ENCODE assay signal across 18 cellular contexts in the genomic region with DNA sequence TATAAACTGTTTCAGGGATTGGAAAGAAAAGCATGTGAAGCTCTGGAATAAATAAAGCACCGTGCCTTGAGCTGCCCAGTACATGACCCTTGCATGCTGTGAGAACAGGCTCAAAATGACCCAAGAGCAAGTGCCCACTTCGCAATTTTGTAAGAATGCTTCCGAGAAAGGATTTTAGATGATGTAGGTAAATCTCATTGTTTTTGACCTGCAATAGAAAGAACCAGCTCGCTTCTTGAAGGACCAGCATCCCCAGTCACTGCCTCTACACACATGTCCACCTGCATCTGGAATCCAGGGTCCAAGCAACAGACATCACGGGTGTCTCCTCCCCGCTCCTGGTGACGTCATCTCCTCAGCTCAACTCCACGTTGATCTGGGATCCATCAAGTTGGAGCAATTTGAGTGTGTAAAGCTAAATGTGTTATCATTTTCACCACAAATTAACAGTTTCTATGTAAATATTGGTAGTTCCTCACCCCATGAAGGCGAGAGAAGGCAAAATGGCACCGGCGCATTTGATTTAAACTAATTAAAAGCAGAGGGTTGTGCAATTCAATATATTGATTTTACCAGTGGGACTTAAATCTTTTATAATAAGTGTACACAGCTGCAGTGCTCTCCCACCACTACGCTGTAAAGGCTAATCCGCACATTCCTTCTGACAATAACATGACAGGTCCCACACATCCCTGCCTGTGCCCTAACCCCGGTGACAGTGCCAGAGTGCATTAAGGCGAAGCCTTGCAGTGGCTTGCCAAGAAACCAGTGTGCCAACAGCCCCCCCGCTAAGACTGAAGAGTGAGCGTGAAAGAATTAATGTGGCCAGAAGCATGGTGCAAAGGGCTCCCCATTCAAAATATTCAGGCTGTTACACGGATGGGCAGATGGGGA. TPM values are rescaled to one million over a fixed set of nuclear protein-coding genes. Genes with fewer than 3 reads are reported as not detected.
DNase-seq lines count a peak whose midpoint lies in the region; ATAC-seq, FAIRE-seq and TF ChIP-seq lines count a peak whose summit lies in the region.
"Had no signal": no experiment of that assay in that cellular context is flagged by ENCODE, and none has a peak within 500 bp of the region (broad histone marks: within the 10 kb centered on the region; RNA-seq: fewer than 3 reads in every experiment).

No MANE protein-coding gene starts in this region.

- in situ Hi-C loops in K562 (cut with MboI) = no loop called here

- ATAC-seq in GM23338 (no peak), K562 (no peak)
- no peak for ATAC-seq in stimulated activated naive B cell treated with anti-CD40 and anti-IgM and Interleukin-4, amounts not matched to agents 10 μg/mL and 1 μg/mL and 100 μg/mL, for 72 hours (replicated peaks)
- ATAC-seq: activated naive CD8-positive, alpha-beta T cell treated with anti-CD3 and anti-CD28 coated beads, Interleukin-2, amount 50 U/mL, for 24 hours had no signal

- H3K79me2 ChIP-seq in GM23338 (replicated peaks; ENCODE audit: insufficient read depth) (peaks cover 50% of the 10 kb centered on the region), K562 (ENCODE audit: control insufficient read depth, insufficient read depth, low read length) (no peaks in the 10 kb centered on the region), neural progenitor cell (ENCODE audit: low read depth) (peaks cover 73% of the 10 kb centered on the region)

- H3K4me3 ChIP-seq in GM23338 (peak overlapping the region; percentile 88; the same call in 1 of the 2 replicates), K562 (no peak overlapping the region), neural progenitor cell (no peak overlapping the region), MG63 (no peak overlapping the region)
- H3K4me3 ChIP-seq: tibial artery had no signal

- TF ChIP-seq RAD21 in K562 (CRISPR knock-in tag; conservative IDR thresholded peaks at IDR 0.05 in 1 of 2, IDR thresholded peaks at IDR 0.05 in 1 of 2) = no peak

- peaks cover 79% of the 10 kb centered on the region for H3K4me1 Mint-ChIP-seq in GM23338
- H3K4me1 Mint-ChIP-seq in neural progenitor cell = peaks cover 79% of the 10 kb centered on the region
- H3K4me1 Mint-ChIP-seq in stimulated activated naive B cell treated with anti-CD40 and anti-IgM and Interleukin-4, amounts not matched to agents 10 μg/mL and 1 μg/mL and 100 μg/mL, for 72 hours = peaks cover 2 to 7% of the 10 kb centered on the region in 2 donors

- TF ChIP-seq CTCF in GM23338 (conservative IDR thresholded peaks at IDR 0.05; ENCODE audit: low read depth in 2 of 2) = no peak
- no peak for TF ChIP-seq CTCF in K562 (IDR thresholded peaks at IDR 0.05 in 2 of 3, conservative IDR thresholded peaks at IDR 0.05 in 1 of 3; ENCODE audit: insufficient read depth in 2 of 3, low read depth in 1 of 3, low read length in 3 of 3)
- TF ChIP-seq CTCF in neural progenitor cell (IDR thresholded peaks at IDR 0.05) = no peak

- CTCF ChIA-PET in K562 (lab: Yijun Ruan, JAX; ENCODE audit: low intra/inter-chr PET ratio) = no interaction called here

- peak overlapping the region; percentile 50 for H3K4me3 Mint-ChIP-seq in GM23338
- peak overlapping the region; percentile 75 for H3K4me3 Mint-ChIP-seq in neural progenitor cell
- no peak overlapping the region for H3K4me3 Mint-ChIP-seq in stimulated activated naive B cell treated with anti-CD40 and anti-IgM and Interleukin-4, amounts not matched to agents 10 μg/mL and 1 μg/mL and 100 μg/mL, for 72 hours
- H3K4me3 Mint-ChIP-seq: activated naive CD8-positive, alpha-beta T cell treated with anti-CD3 and anti-CD28 coated beads, Interleukin-2, amount 50 U/mL, for 24 hours had no signal

- H3K9me2 ChIP-seq in GM23338 (ENCODE audit: insufficient read depth) = no peaks in the 10 kb centered on the region

- no peak for DNase-seq in GM23338 (ENCODE audit: low spot score)
- peak; percentile 16 for DNase-seq in NCI-H146 treated with DMSO at 0.1 percent for 48 hours (lab: John Stamatoyannopoulos, UW; ENCODE audit: unreplicated experiment)
- DNase-seq in K562 (ENCODE audit: extremely low read depth in 1 of 4, low spot score in 3 of 4) = no peak
- DNase-seq in neural progenitor cell (ENCODE audit: low spot score) = peak; percentile 34
- DNase-seq in MG63 = no peak
- no peak for DNase-seq in stimulated activated naive B cell treated with anti-CD40 and anti-IgM and Interleukin-4, amounts not matched to agents 10 μg/mL and 1 μg/mL and 100 μg/mL, for 72 hours
- no peak for DNase-seq in SKM-1 (lab: John Stamatoyannopoulos, UW; ENCODE audit: unreplicated experiment)
- DNase-seq in NCI-H526 (lab: John Stamatoyannopoulos, UW) = no peak
- DNase-seq: activated CD4-positive, alpha-beta T cell treated with anti-CD3 and anti-CD28 coated beads for 48 hours; activated naive CD8-positive, alpha-beta T cell treated with anti-CD3 and anti-CD28 coated beads, Interleukin-2, amount 50 U/mL, for 24 hours; foreskin fibroblast; NCI-H1436; stimulated activated naive CD4-positive, alpha-beta T cell; tibial artery had no signal

- no peak for FAIRE-seq in K562 (lab: Jason Lieb, UNC)
- FAIRE-seq: endothelial cell of umbilical vein had no signal

- H3K36me3 ChIP-seq in GM23338 (ENCODE audit: insufficient read depth) = no peaks in the 10 kb centered on the region
- no peaks in the 10 kb centered on the region for H3K36me3 ChIP-seq in K562 (ENCODE audit: control insufficient read depth, insufficient read depth, low read length)
- no peaks in the 10 kb centered on the region for H3K36me3 ChIP-seq in neural progenitor cell
- H3K36me3 ChIP-seq in MG63 = no peaks in the 10 kb centered on the region
- H3K36me3 ChIP-seq: neutrophil, tibial artery had no signal

- H3K27ac Mint-ChIP-seq in GM23338 (no peak overlapping the region), neural progenitor cell (peak overlapping the region; percentile 54)
- H3K27ac Mint-ChIP-seq in stimulated activated naive B cell treated with anti-CD40 and anti-IgM and Interleukin-4, amounts not matched to agents 10 μg/mL and 1 μg/mL and 100 μg/mL, for 72 hours = no peak overlapping the region
- H3K27ac Mint-ChIP-seq: activated naive CD8-positive, alpha-beta T cell treated with anti-CD3 and anti-CD28 coated beads, Interleukin-2, amount 50 U/mL, for 24 hours; activated T-helper 2 cell treated with anti-CD3 and anti-CD28 coated beads, Interferon-gamma antibody, Interleukin-2, Interleukin-4, amounts not matched to agents 10 μg/mL and 5 μg/mL and 100 μg/mL, durations not matched to agents 14 hours and 24 hours and 36 hours had no signal

- H2AFZ ChIP-seq in GM23338 = no peak overlapping the region
- no peak overlapping the region for H2AFZ ChIP-seq in K562 (ENCODE audit: low read depth, low read length)
- no peak overlapping the region for H2AFZ ChIP-seq in neural progenitor cell (replicated peaks)

- BruUV-seq in K562 (replicated peaks; lab: Mats Ljungman, UMichigan) = no TSS peak

- H3K9me3 Mint-ChIP-seq in GM23338 (no peaks in the 10 kb centered on the region), neural progenitor cell (no peaks in the 10 kb centered on the region)
- no peaks in the 10 kb centered on the region for H3K9me3 Mint-ChIP-seq in stimulated activated naive B cell treated with anti-CD40 and anti-IgM and Interleukin-4, amounts not matched to agents 10 μg/mL and 1 μg/mL and 100 μg/mL, for 72 hours
- H3K9me3 Mint-ChIP-seq: activated naive CD8-positive, alpha-beta T cell treated with anti-CD3 and anti-CD28 coated beads, Interleukin-2, amount 50 U/mL, for 24 hours; activated T-helper 2 cell treated with anti-CD3 and anti-CD28 coated beads, Interferon-gamma antibody, Interleukin-2, Interleukin-4, amounts not matched to agents 10 μg/mL and 5 μg/mL and 100 μg/mL, durations not matched to agents 14 hours and 24 hours and 36 hours had no signal

- H3K4me1 ChIP-seq in GM23338 (ENCODE audit: insufficient read depth) = peaks cover 79% of the 10 kb centered on the region
- peaks cover 0 to 11% of the 10 kb centered on the region in 2 experiments; a peak in 2 of 5 replicates for H3K4me1 ChIP-seq in K562 (replicated peaks in 1 of 2; ENCODE audit: control insufficient read depth in 2 of 2, insufficient read depth in 2 of 2, low read length in 2 of 2)
- peaks cover 77% of the 10 kb centered on the region for H3K4me1 ChIP-seq in neural progenitor cell

- TF ChIP-seq POLR2A in K562 (conservative IDR thresholded peaks at IDR 0.05) = no peak

- H4K20me1 ChIP-seq in GM23338 (replicated peaks; ENCODE audit: insufficient read depth) = 0 out of 2 replicates have a peak, but pooled peaks cover 9% of the 10 kb centered on the region
- H4K20me1 ChIP-seq in K562 (replicated peaks; ENCODE audit: control insufficient read depth, insufficient read depth, low read length) = 0 out of 2 replicates have a peak, but pooled peaks cover 5% of the 10 kb centered on the region
- peaks cover 74% of the 10 kb centered on the region for H4K20me1 ChIP-seq in neural progenitor cell (ENCODE audit: low read depth)

- H3K9me1 ChIP-seq in K562 (ENCODE audit: control insufficient read depth, insufficient read depth, low read length) = no peaks in the 10 kb centered on the region

- TF ChIP-seq EP300 in K562 (IDR thresholded peaks at IDR 0.05; ENCODE audit: low read length) = no peak

- H3K36me3 Mint-ChIP-seq in GM23338 (ENCODE audit: low read depth) (no peaks in the 10 kb centered on the region), neural progenitor cell (peaks cover 3% of the 10 kb centered on the region)
- H3K36me3 Mint-ChIP-seq in stimulated activated naive B cell treated with anti-CD40 and anti-IgM and Interleukin-4, amounts not matched to agents 10 μg/mL and 1 μg/mL and 100 μg/mL, for 72 hours = no peaks in the 10 kb centered on the region

- intact Hi-C loops in K562 (cut with micrococcal nuclease) = no loop called here

- POLR2A ChIA-PET in K562 (lab: Yijun Ruan, JAX) = interaction anchor here (1.1 to 1.3 kb wide), 2 partner anchors 12 to 23 kb away, joined by 3 read pairs; no protein-coding TSS in a partner anchor

- WGBS in K562 (ENCODE audit: insufficient coverage, low coverage, missing lambda C conversion rate) = 2% methylated on average over 18 of the region's 18 CpGs

- H3F3A ChIP-seq in GM23338 (replicated peaks; ENCODE audit: low read depth) = peaks cover 8% of the 10 kb centered on the region; the same call in 1 of the 2 replicates
- H3F3A ChIP-seq in neural progenitor cell (ENCODE audit: low read depth) = peaks cover 63% of the 10 kb centered on the region

- no peaks in the 10 kb centered on the region for H3K9me3 ChIP-seq in K562 (replicated peaks; ENCODE audit: control insufficient read depth, insufficient read depth, low read depth, low read length)
- no peaks in the 10 kb centered on the region for H3K9me3 ChIP-seq in neural progenitor cell (ENCODE audit: low read depth)
- H3K9me3 ChIP-seq in MG63 = no peaks in the 10 kb centered on the region
- H3K9me3 ChIP-seq: neutrophil, tibial artery had no signal

- H3K4me2 ChIP-seq in GM23338 (peak overlapping the region; percentile 96), K562 (ENCODE audit: insufficient read depth, low read length) (no peak overlapping the region), neural progenitor cell (peak overlapping the region; percentile 97)

- peaks cover 46% of the 10 kb centered on the region for H3K27me3 ChIP-seq in GM23338 (ENCODE audit: insufficient read depth)
- peaks cover 44 to 61% of the 10 kb centered on the region in 2 experiments for H3K27me3 ChIP-seq in K562 (ENCODE audit: control insufficient read depth in 2 of 2, insufficient read depth in 2 of 2, low read length in 2 of 2)
- H3K27me3 ChIP-seq in neural progenitor cell = peaks cover 11% of the 10 kb centered on the region
- H3K27me3 ChIP-seq in MG63 = no peaks in the 10 kb centered on the region

- H3K27me3 Mint-ChIP-seq in GM23338 (ENCODE audit: insufficient read depth, low read depth, poor library complexity) (peaks cover 77% of the 10 kb centered on the region), neural progenitor cell (ENCODE audit: insufficient read depth, low read depth) (peaks cover 12% of the 10 kb centered on the region)
- H3K27me3 Mint-ChIP-seq in stimulated activated naive B cell treated with anti-CD40 and anti-IgM and Interleukin-4, amounts not matched to agents 10 μg/mL and 1 μg/mL and 100 μg/mL, for 72 hours = peaks cover 56 to 87% of the 10 kb centered on the region in 2 donors

- no peak overlapping the region for H3K27ac ChIP-seq in GM23338 (ENCODE audit: low read depth)
- H3K27ac ChIP-seq in K562 (ENCODE audit: extremely low read depth, low read depth, low read length) = no peak overlapping the region
- no peak overlapping the region for H3K27ac ChIP-seq in neural progenitor cell
- H3K27ac ChIP-seq: neutrophil, RWPE1, tibial artery had no signal

- no peak overlapping the region for H3K9ac ChIP-seq in K562 (ENCODE audit: insufficient read depth in 1 of 2, low read depth in 2 of 2, low read length in 2 of 2)
- H3K9ac ChIP-seq in neural progenitor cell = no peak overlapping the region

RNA-seq across cellular contexts. Expression of a gene that starts 6.1 kb away (rescaled TPM):
- total RNA-seq in GM23338 (2014; rRNA removed; shearing (Covaris generic)) = 16.6 and 22.8 TPM in 2 replicates
- polyA plus RNA-seq in GM23338 (2016; fragmentation: Nextera tagmentation; extraction: Ambion mirVana) (15.9 and 17.8 TPM in 2 replicates), K562 (2011; rRNA removed) (not detected in 2 replicates), K562 (2014; fragmentation: Illumina TruSeq; extraction: Trizol) (not detected in 2 replicates), K562 (2014; fragmentation: Nextera tagmentation; extraction: Ambion mirVana) (not detected), K562 (2014; rRNA removed) (not detected in 2 replicates)
- total RNA-seq in K562 (2011; cell fraction: chromatin; rRNA removed; ENCODE audit: low replicate concordance) = not detected in 2 replicates
- not detected in 2 replicates for total RNA-seq in K562 (2011; cell fraction: nucleolus; rRNA removed)
- not detected in 2 replicates for total RNA-seq in K562 (2011; cell fraction: nucleoplasm; rRNA removed)
- total RNA-seq in K562 (2014; rRNA removed) (not detected in 2 replicates), K562 (2014; rRNA removed; fragmentation: Illumina TruSeq; extraction: Trizol) (not detected in 2 replicates), K562 (2015; rRNA removed; fragmentation: Illumina TruSeq; extraction: Trizol) (not detected in 2 replicates), K562 (2021) (0.13 and 0.18 TPM in 2 replicates), neural progenitor cell (ENCODE audit: low replicate concordance) (11.2 and 31.1 TPM in 2 replicates)
- not detected in 2 replicates for polyA plus RNA-seq in K562 (2011; cell fraction: cytosol; rRNA removed)
- polyA plus RNA-seq in K562 (2011; cell fraction: nucleus; rRNA removed) = not detected in 2 replicates
- 0.07 and 0.15 TPM in 2 replicates for polyA plus RNA-seq in K562 (2012)
- polyA minus RNA-seq in K562 (2011; rRNA and poly(A)+ RNA removed) = not detected in 2 replicates
- polyA minus RNA-seq in K562 (2011; cell fraction: cytosol; rRNA and poly(A)+ RNA removed) = not detected in 2 replicates
- polyA minus RNA-seq in K562 (2011; cell fraction: nucleus; rRNA and poly(A)+ RNA removed) = not detected in 2 replicates
- total RNA-seq in MG63 (2014; rRNA removed; shearing (Covaris generic); ENCODE audit: low replicate concordance) = 4.8 and 10.7 TPM in 2 replicates
- total RNA-seq: activated T-helper 2 cell treated with anti-CD3 and anti-CD28 coated beads, Interferon-gamma antibody, Interleukin-2, Interleukin-4, amounts not matched to agents 10 μg/mL and 5 μg/mL and 100 μg/mL, durations not matched to agents 14 hours and 24 hours and 36 hours; endothelial cell of umbilical vein had no signal
- polyA plus RNA-seq: endothelial cell of umbilical vein had no signal

Comparison
In these comparisons a context has a peak if more than half of its experiments do, and no peak if none do; other contexts are left out.
1. DNase-seq: peak in NCI-H146 treated with DMSO at 0.1 percent for 48 hours (single experiment) and neural progenitor cell (single experiment); none in GM23338 (single experiment), K562 (0 of 4), MG63 (single experiment), stimulated activated naive B cell treated with anti-CD40 and anti-IgM and Interleukin-4, amounts not matched to agents 10 μg/mL and 1 μg/mL and 100 μg/mL, for 72 hours (single experiment), SKM-1 (single experiment) and NCI-H526 (0 of 2).
2. H3K4me3 Mint-ChIP-seq: peak in GM23338 (single experiment) and neural progenitor cell (single experiment); none in stimulated activated naive B cell treated with anti-CD40 and anti-IgM and Interleukin-4, amounts not matched to agents 10 μg/mL and 1 μg/mL and 100 μg/mL, for 72 hours (0 of 2).